Comparison of ENCODE assay signal across 26 cellular contexts in the genomic region with DNA sequence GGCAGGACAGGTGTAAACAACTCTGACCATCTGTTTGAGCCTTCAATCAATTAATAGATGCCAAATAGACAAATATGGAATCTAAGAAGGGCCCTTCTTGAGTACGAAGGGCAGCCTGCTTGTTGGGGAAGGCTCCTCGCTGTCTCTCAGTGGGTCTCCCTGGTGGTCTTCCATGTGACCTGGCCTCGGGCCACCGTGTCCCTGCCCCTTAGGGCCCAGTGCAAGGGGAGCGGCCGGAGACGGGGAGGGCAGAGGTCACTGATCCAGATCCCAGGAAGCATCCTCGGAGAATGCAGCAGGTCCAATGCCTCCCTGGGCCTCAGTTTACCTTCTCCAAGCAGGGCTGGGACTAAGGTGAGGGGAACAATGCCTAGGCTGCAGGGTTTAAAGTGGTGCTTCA. TPM values are rescaled to one million over a fixed set of nuclear protein-coding genes. Genes with fewer than 3 reads are reported as not detected.
A peak's percentile ranks its signal among the peaks of the same experiment; 100 is the strongest.
DNase-seq lines count a peak whose midpoint lies in the region; ATAC-seq, FAIRE-seq and TF ChIP-seq lines count a peak whose summit lies in the region.
"Had no signal": no experiment of that assay in that cellular context is flagged by ENCODE, and none has a peak within 500 bp of the region (broad histone marks: within the 10 kb centered on the region; RNA-seq: fewer than 3 reads in every experiment).

No MANE protein-coding gene starts in this region.

- no peak overlapping the region for H3K4me3 ChIP-seq in BLaER1 treated with 17β-estradiol and CSF1 and Interleukin-3, amounts not matched to agents 10 nM and 100 nM
- H3K4me3 ChIP-seq in kidney (ENCODE audit: low read length in 2 of 2) (no peak overlapping the region), psoas muscle (no peak overlapping the region), Peyer's patch (no peak overlapping the region)
- H3K4me3 ChIP-seq: A549, GM23248 had no signal

- no peak overlapping the region for H3K27ac ChIP-seq in BLaER1 treated with 17β-estradiol and CSF1 and Interleukin-3, amounts not matched to agents 10 nM and 100 nM
- H3K27ac ChIP-seq in kidney (ENCODE audit: low read depth in 2 of 2, low read length in 2 of 2) (no peak overlapping the region), psoas muscle (no peak overlapping the region), foreskin keratinocyte (no peak overlapping the region), Peyer's patch (no peak overlapping the region)
- H3K27ac ChIP-seq: 22Rv1, A549, GM23248, HL-60 had no signal

- intact Hi-C loops in Right ventricle myocardium superior (cut with DNase I) (no loop called here), Right ventricle myocardium inferior (cut with DNase I) (no loop called here), kidney (cut with DNase I) (no loop called here), psoas muscle (cut with DNase I) (no loop called here)

- DNase-seq in Right ventricle myocardium superior, result peak; percentile 22
- no peak for DNase-seq in Right ventricle myocardium inferior (ENCODE audit: missing footprints)
- peak; percentile 41 for DNase-seq in kidney
- DNase-seq in psoas muscle, result peak; percentile 0 to 30
- DNase-seq in foreskin keratinocyte, result no peak
- DNase-seq in Peyer's patch, result no peak
- DNase-seq: AML-193; C1 segment of cervical spinal cord; CD4-positive, CD25-positive, alpha-beta regulatory T cell; CD8-positive, alpha-beta memory T cell; COR-L47; DMS 273 treated with DMSO at 0.1 percent for 48 hours; DMS53; DND-41; GM23248; H7; HFFc6 had no signal

- TF ChIP-seq POLR2A in Peyer's patch (IDR thresholded peaks at IDR 0.05), result no peak

- peaks cover 16 to 50% (median 35%) of the 10 kb centered on the region in 10 experiments for H3K4me1 ChIP-seq in BLaER1 treated with 17β-estradiol and CSF1 and Interleukin-3, amounts not matched to agents 10 nM and 100 nM
- H3K4me1 ChIP-seq in kidney (ENCODE audit: control insufficient read depth in 1 of 2, insufficient read depth in 1 of 2, low read depth in 1 of 2, low read length in 2 of 2), result peaks cover 0 to 7% of the 10 kb centered on the region in 2 donors
- no peaks in the 10 kb centered on the region for H3K4me1 ChIP-seq in psoas muscle
- no peaks in the 10 kb centered on the region for H3K4me1 ChIP-seq in foreskin keratinocyte
- no peaks in the 10 kb centered on the region for H3K4me1 ChIP-seq in Peyer's patch
- H3K4me1 ChIP-seq: A549 had no signal

- peaks cover 0 to 15% (median 0%) of the 10 kb centered on the region in 11 experiments; a peak in 3 of 22 replicates for H3K27me3 ChIP-seq in BLaER1 treated with 17β-estradiol and CSF1 and Interleukin-3, amounts not matched to agents 10 nM and 100 nM
- H3K27me3 ChIP-seq in psoas muscle (ENCODE audit: insufficient read depth in 3 of 3, low read length in 2 of 3) (peaks cover 0 to 45% (median 13%) of the 10 kb centered on the region in 3 donors), foreskin keratinocyte (peaks cover 17% of the 10 kb centered on the region), Peyer's patch (no peaks in the 10 kb centered on the region)

- peaks cover 0 to 33% (median 0%) of the 10 kb centered on the region in 11 experiments; a peak in 5 of 22 replicates for H4K20me1 ChIP-seq in BLaER1 treated with 17β-estradiol and CSF1 and Interleukin-3, amounts not matched to agents 10 nM and 100 nM

- FAIRE-seq in kidney (lab: Jason Lieb, UNC), result no peak
- FAIRE-seq: A549, G401.6, GM12892, GM18507 had no signal

- no peak overlapping the region for H3K9ac ChIP-seq in BLaER1 treated with 17β-estradiol and CSF1 and Interleukin-3, amounts not matched to agents 10 nM and 100 nM
- no peak overlapping the region for H3K9ac ChIP-seq in kidney (ENCODE audit: low read length in 2 of 2)
- H3K9ac ChIP-seq: GM23248 had no signal

- peak overlapping the region in 7 of 11 experiments; percentile 15 to 59 (median 46); a peak in 13 of 22 replicates for H3K4me2 ChIP-seq in BLaER1 treated with 17β-estradiol and CSF1 and Interleukin-3, amounts not matched to agents 10 nM and 100 nM
- H3K4me2 ChIP-seq: A549 had no signal

- H3K36me3 ChIP-seq in BLaER1 treated with 17β-estradiol and CSF1 and Interleukin-3, amounts not matched to agents 10 nM and 100 nM, result no peaks in the 10 kb centered on the region
- no peaks in the 10 kb centered on the region for H3K36me3 ChIP-seq in kidney (ENCODE audit: control insufficient read depth in 1 of 2, insufficient read depth in 2 of 2, low read length in 2 of 2)
- no peaks in the 10 kb centered on the region for H3K36me3 ChIP-seq in psoas muscle (ENCODE audit: insufficient read depth in 1 of 2, low read depth in 1 of 2)
- no peaks in the 10 kb centered on the region for H3K36me3 ChIP-seq in Peyer's patch

- no peak for TF ChIP-seq CTCF in kidney (IDR thresholded peaks at IDR 0.05; ENCODE audit: borderline replicate concordance, extremely low read depth, insufficient read depth)
- TF ChIP-seq CTCF in psoas muscle (IDR thresholded peaks at IDR 0.05), result no peak
- no peak for TF ChIP-seq CTCF in foreskin keratinocyte (conservative IDR thresholded peaks at IDR 0.05)
- no peak for TF ChIP-seq CTCF in Peyer's patch (IDR thresholded peaks at IDR 0.05)

- 62 to 69% (median 69%) methylated on average over 8 of the region's 8 CpGs for WGBS in psoas muscle, 3 donors

- H3K9me3 ChIP-seq in BLaER1 treated with 17β-estradiol and CSF1 and Interleukin-3, amounts not matched to agents 10 nM and 100 nM (replicated peaks in 1 of 11), result no peaks in the 10 kb centered on the region
- H3K9me3 ChIP-seq in kidney (ENCODE audit: control insufficient read depth in 1 of 2, low read length in 2 of 2), result no peaks in the 10 kb centered on the region
- H3K9me3 ChIP-seq in psoas muscle, result no peaks in the 10 kb centered on the region
- no peaks in the 10 kb centered on the region for H3K9me3 ChIP-seq in Peyer's patch
- H3K9me3 ChIP-seq: A549 had no signal

- ATAC-seq in Right ventricle myocardium superior (ENCODE audit: poor library complexity), result no peak
- ATAC-seq in Right ventricle myocardium inferior, result no peak
- ATAC-seq in psoas muscle, result no peak
- ATAC-seq in foreskin keratinocyte, result no peak
- ATAC-seq: A549, HCT116 had no signal

RNA-seq across cellular contexts. Expression of gene DBH, which starts 2.5 kb away (rescaled TPM):
- total RNA-seq in Right ventricle myocardium superior (not detected), Right ventricle myocardium inferior (not detected), kidney (not detected), psoas muscle (under 1 TPM in 2 of 4 donors, not detected in 2; 0.06 to 0.30 TPM), foreskin keratinocyte (not detected in 2 replicates), Peyer's patch (not detected)
- polyA plus RNA-seq in kidney (ENCODE audit: insufficient read depth, low read depth, low replicate concordance) (0.39 TPM), psoas muscle (under 1 TPM in 2 of 3 donors, not detected in 1; 0.01 to 0.04 TPM), foreskin keratinocyte (not detected in 2 replicates)
- total RNA-seq: CD8-positive, alpha-beta memory T cell; GM23248; HFFc6; HT1080 had no signal
- polyA plus RNA-seq: A549; CD4-positive, CD25-positive, alpha-beta regulatory T cell; CD8-positive, alpha-beta memory T cell; GM23248 had no signal

RNA-seq across cellular contexts. Expression of gene FAM163B, which starts 29.5 kb away (rescaled TPM):
- not detected for total RNA-seq in Right ventricle myocardium superior
- total RNA-seq in Right ventricle myocardium inferior, result 0.22 TPM
- total RNA-seq in kidney, result 0.54 TPM
- not detected for polyA plus RNA-seq in kidney (ENCODE audit: insufficient read depth, low read depth, low replicate concordance)
- total RNA-seq in psoas muscle, result not detected
- polyA plus RNA-seq in psoas muscle, result not detected
- total RNA-seq in foreskin keratinocyte, result not detected in 2 replicates
- not detected in 2 replicates for polyA plus RNA-seq in foreskin keratinocyte
- not detected for total RNA-seq in Peyer's patch
- total RNA-seq: CD4-positive, CD25-positive, alpha-beta regulatory T cell; CD8-positive, alpha-beta memory T cell; GM23248; HFFc6; HT1080 had no signal
- polyA plus RNA-seq: A549; CD4-positive, CD25-positive, alpha-beta regulatory T cell; CD8-positive, alpha-beta memory T cell; GM23248 had no signal

Comparison
In these comparisons a context has a peak if more than half of its experiments do, and no peak if none do; other contexts are left out.
1. DNase-seq: peak in Right ventricle myocardium superior (single experiment), kidney (single experiment) and psoas muscle (2 of 2); none in Right ventricle myocardium inferior (single experiment), foreskin keratinocyte (0 of 2) and Peyer's patch (0 of 3).